Comparison of ENCODE assay signal across 1 cellular context in genomic region chr3:188153949-188154757, GRCh38.
A peak's percentile ranks its signal among the peaks of the same experiment; 100 is the strongest.
TF ChIP-seq lines count a peak whose summit lies in the region.

Gene LPP, plus strand, starts transcription at chr3:188154157. Its CDS starts 251,964 bp downstream, at chr3:188406121.

TF ChIP-seq in HEK293, 187 proteins besides CTCF, POLR2A, EP300 and RAD21 (continued from another document and continues in another):
- TF ChIP-seq, protein P1, sequence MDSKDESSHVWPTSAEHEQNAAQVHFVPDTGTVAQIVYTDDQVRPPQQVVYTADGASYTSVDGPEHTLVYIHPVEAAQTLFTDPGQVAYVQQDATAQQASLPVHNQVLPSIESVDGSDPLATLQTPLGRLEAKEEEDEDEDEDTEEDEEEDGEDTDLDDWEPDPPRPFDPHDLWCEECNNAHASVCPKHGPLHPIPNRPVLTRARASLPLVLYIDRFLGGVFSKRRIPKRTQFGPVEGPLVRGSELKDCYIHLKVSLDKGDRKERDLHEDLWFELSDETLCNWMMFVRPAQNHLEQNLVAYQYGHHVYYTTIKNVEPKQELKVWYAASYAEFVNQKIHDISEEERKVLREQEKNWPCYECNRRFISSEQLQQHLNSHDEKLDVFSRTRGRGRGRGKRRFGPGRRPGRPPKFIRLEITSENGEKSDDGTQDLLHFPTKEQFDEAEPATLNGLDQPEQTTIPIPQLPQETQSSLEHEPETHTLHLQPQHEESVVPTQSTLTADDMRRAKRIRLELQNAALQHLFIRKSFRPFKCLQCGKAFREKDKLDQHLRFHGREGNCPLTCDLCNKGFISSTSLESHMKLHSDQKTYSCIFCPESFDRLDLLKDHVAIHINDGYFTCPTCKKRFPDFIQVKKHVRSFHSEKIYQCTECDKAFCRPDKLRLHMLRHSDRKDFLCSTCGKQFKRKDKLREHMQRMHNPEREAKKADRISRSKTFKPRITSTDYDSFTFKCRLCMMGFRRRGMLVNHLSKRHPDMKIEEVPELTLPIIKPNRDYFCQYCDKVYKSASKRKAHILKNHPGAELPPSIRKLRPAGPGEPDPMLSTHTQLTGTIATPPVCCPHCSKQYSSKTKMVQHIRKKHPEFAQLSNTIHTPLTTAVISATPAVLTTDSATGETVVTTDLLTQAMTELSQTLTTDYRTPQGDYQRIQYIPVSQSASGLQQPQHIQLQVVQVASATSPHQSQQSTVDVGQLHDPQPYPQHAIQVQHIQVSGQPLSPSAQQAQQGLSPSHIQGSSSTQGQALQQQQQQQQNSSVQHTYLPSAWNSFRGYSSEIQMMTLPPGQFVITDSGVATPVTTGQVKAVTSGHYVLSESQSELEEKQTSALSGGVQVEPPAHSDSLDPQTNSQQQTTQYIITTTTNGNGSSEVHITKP (tag by site-specific recombination; IDR thresholded peaks at IDR 0.05), result peak; percentile 66
- TF ChIP-seq ZNF311 (tag by site-specific recombination; IDR thresholded peaks at IDR 0.05; ENCODE audit: borderline replicate concordance) (no peak), ZNF114 (tag by site-specific recombination; IDR thresholded peaks at IDR 0.05) (no peak), ZIC2 (tag by site-specific recombination; IDR thresholded peaks at IDR 0.05) (peak; percentile 72), ZNF707 (tag by site-specific recombination; IDR thresholded peaks at IDR 0.05) (no peak), ZNF398 (tag by site-specific recombination; IDR thresholded peaks at IDR 0.05) (peak; percentile 77), ZNF26 (tag by site-specific recombination; IDR thresholded peaks at IDR 0.05) (no peak), ZNF777 (tag by site-specific recombination; IDR thresholded peaks at IDR 0.05; ENCODE audit: borderline replicate concordance) (no peak), ZNF423 (tag by site-specific recombination; IDR thresholded peaks at IDR 0.05) (peak; percentile 68; the same call in 1 of the 2 replicates), ZNF341 (tag by site-specific recombination; IDR thresholded peaks at IDR 0.05; ENCODE audit: low read depth) (peak; percentile 63), ZNF266 (tag by site-specific recombination; IDR thresholded peaks at IDR 0.05; ENCODE audit: low read depth) (no peak), ZBTB8A (tag by site-specific recombination; IDR thresholded peaks at IDR 0.05) (peak; percentile 96), ZNF48 (tag by site-specific recombination; IDR thresholded peaks at IDR 0.05) (no peak), ZNF138 (tag by site-specific recombination; IDR thresholded peaks at IDR 0.05; ENCODE audit: borderline replicate concordance) (no peak), ZBTB1 (tag by site-specific recombination; IDR thresholded peaks at IDR 0.05) (no peak), ZNF155 (tag by site-specific recombination; IDR thresholded peaks at IDR 0.05) (no peak), ZNF621 (tag by site-specific recombination; IDR thresholded peaks at IDR 0.05) (no peak), ZNF510 (tag by site-specific recombination; IDR thresholded peaks at IDR 0.05; ENCODE audit: insufficient replicate concordance) (no peak), ZNF362 (tag by site-specific recombination; IDR thresholded peaks at IDR 0.05) (no peak), ZNF239 (tag by site-specific recombination; IDR thresholded peaks at IDR 0.05) (no peak), SP2 (tag by site-specific recombination; IDR thresholded peaks at IDR 0.05) (peak; percentile 36), ZSCAN16 (tag by site-specific recombination; IDR thresholded peaks at IDR 0.05) (no peak), ZNF658 (tag by site-specific recombination; IDR thresholded peaks at IDR 0.05) (no peak), ZNF37A (tag by site-specific recombination; IDR thresholded peaks at IDR 0.05) (no peak), PATZ1 (tag by site-specific recombination; IDR thresholded peaks at IDR 0.05) (no peak; the same call in 1 of the 2 replicates), HIC1 (tag by site-specific recombination; IDR thresholded peaks at IDR 0.05) (peak; percentile 32; the same call in 1 of the 2 replicates), GLIS1 (tag by site-specific recombination; IDR thresholded peaks at IDR 0.05) (peak; percentile 40), ZNF544 (tag by site-specific recombination; IDR thresholded peaks at IDR 0.05) (no peak), ZNF221 (tag by site-specific recombination; IDR thresholded peaks at IDR 0.05; ENCODE audit: borderline replicate concordance) (no peak), ATF2 (tag by site-specific recombination; IDR thresholded peaks at IDR 0.05; ENCODE audit: low read depth) (no peak), IKZF3 (tag by site-specific recombination; IDR thresholded peaks at IDR 0.05) (no peak), ZNF521 (tag by site-specific recombination; IDR thresholded peaks at IDR 0.05) (no peak), ZNF202 (tag by site-specific recombination; IDR thresholded peaks at IDR 0.05; ENCODE audit: borderline replicate concordance) (no peak), GLI4 (tag by site-specific recombination; IDR thresholded peaks at IDR 0.05) (no peak), ZNF169 (tag by site-specific recombination; IDR thresholded peaks at IDR 0.05) (no peak), YY1 (tag by site-specific recombination; IDR thresholded peaks at IDR 0.05) (peak; percentile 22; the same call in 1 of the 2 replicates), EGR2 (tag by site-specific recombination; IDR thresholded peaks at IDR 0.05; ENCODE audit: low read depth) (0 out of 2 replicates have a peak, but pooled peaks have one; percentile 7), ZNF660 (tag by site-specific recombination; IDR thresholded peaks at IDR 0.05) (no peak), ZNF184 (tag by site-specific recombination; IDR thresholded peaks at IDR 0.05) (no peak), ZFHX2 (tag by site-specific recombination; conservative IDR thresholded peaks at IDR 0.05) (peak; percentile 57), ZNF391 (tag by site-specific recombination; IDR thresholded peaks at IDR 0.05; ENCODE audit: borderline replicate concordance, low read depth) (no peak), ZEB2 (tag by site-specific recombination; IDR thresholded peaks at IDR 0.05) (no peak), ZNF560 (tag by site-specific recombination; IDR thresholded peaks at IDR 0.05; ENCODE audit: borderline replicate concordance) (no peak), ZNF571 (tag by site-specific recombination; IDR thresholded peaks at IDR 0.05) (no peak), ZNF610 (tag by site-specific recombination; IDR thresholded peaks at IDR 0.05; ENCODE audit: borderline replicate concordance) (no peak)
- TF ChIP-seq, protein P2, sequence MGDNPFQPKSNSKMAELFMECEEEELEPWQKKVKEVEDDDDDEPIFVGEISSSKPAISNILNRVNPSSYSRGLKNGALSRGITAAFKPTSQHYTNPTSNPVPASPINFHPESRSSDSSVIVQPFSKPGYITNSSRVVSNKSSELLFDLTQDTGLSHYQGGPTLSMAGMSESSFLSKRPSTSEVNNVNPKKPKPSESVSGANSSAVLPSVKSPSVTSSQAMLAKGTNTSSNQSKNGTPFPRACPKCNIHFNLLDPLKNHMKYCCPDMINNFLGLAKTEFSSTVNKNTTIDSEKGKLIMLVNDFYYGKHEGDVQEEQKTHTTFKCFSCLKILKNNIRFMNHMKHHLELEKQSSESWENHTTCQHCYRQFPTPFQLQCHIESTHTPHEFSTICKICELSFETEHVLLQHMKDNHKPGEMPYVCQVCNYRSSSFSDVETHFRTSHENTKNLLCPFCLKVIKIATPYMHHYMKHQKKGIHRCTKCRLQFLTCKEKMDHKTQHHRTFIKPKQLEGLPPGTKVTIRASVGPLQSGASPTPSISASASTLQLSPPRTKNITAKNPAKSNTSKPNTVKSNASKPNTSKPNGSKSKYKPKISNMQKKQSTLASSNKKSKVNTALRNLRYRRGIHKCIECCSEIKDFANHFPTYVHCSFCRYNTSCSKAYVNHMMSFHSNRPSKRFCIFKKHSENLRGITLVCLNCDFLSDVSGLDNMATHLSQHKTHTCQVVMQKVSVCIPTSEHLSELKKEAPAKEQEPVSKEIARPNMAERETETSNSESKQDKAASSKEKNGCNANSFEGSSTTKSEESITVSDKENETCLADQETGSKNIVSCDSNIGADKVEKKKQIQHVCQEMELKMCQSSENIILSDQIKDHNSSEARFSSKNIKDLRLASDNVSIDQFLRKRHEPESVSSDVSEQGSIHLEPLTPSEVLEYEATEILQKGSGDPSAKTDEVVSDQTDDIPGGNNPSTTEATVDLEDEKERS (tag by site-specific recombination; IDR thresholded peaks at IDR 0.05), result no peak
